ENCODE assay signal across 8 cellular contexts in genomic region chr9:122941560-122942234, GRCh38. TPM values are rescaled to one million over a fixed set of nuclear protein-coding genes. Genes with fewer than 3 reads are reported as not detected.
DNase-seq lines count a peak whose midpoint lies in the region; ATAC-seq and TF ChIP-seq lines count a peak whose summit lies in the region.

No MANE protein-coding gene starts in this region.

- POLR2A ChIA-PET in activated CD4-positive, alpha-beta memory T cell treated with anti-CD3 and anti-CD28 coated beads for 36 hours (lab: Charles Lee), result interaction anchor here (1.0 to 2.7 kb wide), 4 partner anchors 10 to 39 kb away, joined by 3 to 35 read pairs (median 10); partner anchors contain the start of genes RC3H2, ZBTB26 and ZBTB6

- H3K27me3 ChIP-seq in parathyroid adenoma (ENCODE audit: control insufficient read depth, insufficient read depth, low read length), result no peaks in the 10 kb centered on the region

- peak overlapping the region; percentile 77 for H3K27ac ChIP-seq in parathyroid adenoma

- peak overlapping the region; percentile 73 for H2AFZ ChIP-seq in parathyroid adenoma

- H3K36me3 Mint-ChIP-seq in activated CD4-positive, alpha-beta memory T cell treated with anti-CD3 and anti-CD28 coated beads for 36 hours, result peaks cover 5% of the 10 kb centered on the region

- peak overlapping the region; percentile 62 for H3K4me2 ChIP-seq in parathyroid adenoma (ENCODE audit: low read length)

- peaks cover 40% of the 10 kb centered on the region for H3K4me1 Mint-ChIP-seq in activated CD4-positive, alpha-beta memory T cell treated with anti-CD3 and anti-CD28 coated beads for 36 hours (ENCODE audit: low read depth)

- ATAC-seq in HG03175 (IDR thresholded peaks at IDR 0.05; ENCODE audit: unreplicated experiment) (peak; percentile 3), HG03039 (IDR thresholded peaks at IDR 0.05; ENCODE audit: unreplicated experiment) (no peak)

- peak overlapping the region; percentile 91 for H3K4me3 ChIP-seq in parathyroid adenoma (ENCODE audit: low read depth, low read length)

- H3K4me3 Mint-ChIP-seq in activated CD4-positive, alpha-beta memory T cell treated with anti-CD3 and anti-CD28 coated beads for 36 hours, result peak overlapping the region; percentile 94

- no peaks in the 10 kb centered on the region for H3K9me3 ChIP-seq in parathyroid adenoma (ENCODE audit: control insufficient read depth, low read length)

- no peak for TF ChIP-seq CTCF in parathyroid adenoma (IDR thresholded peaks at IDR 0.05)

- H3K4me1 ChIP-seq in parathyroid adenoma, result peaks cover 3% of the 10 kb centered on the region

- peak overlapping the region; percentile 71 for H3K27ac Mint-ChIP-seq in activated CD4-positive, alpha-beta memory T cell treated with anti-CD3 and anti-CD28 coated beads for 36 hours

- peaks cover 20% of the 10 kb centered on the region for H3K79me2 ChIP-seq in parathyroid adenoma

- H3K36me3 ChIP-seq in parathyroid adenoma (ENCODE audit: control insufficient read depth, insufficient read depth, low read length), result no peaks in the 10 kb centered on the region

- intact Hi-C loops in activated CD4-positive, alpha-beta memory T cell treated with anti-CD3 and anti-CD28 coated beads for 36 hours (cut with micrococcal nuclease), result loop anchor here (2.0 to 10.0 kb wide), 3 partner anchors 49 to 397 kb away; no protein-coding TSS in a partner anchor

- DNase-seq in COLO829 (ENCODE audit: low spot score), result peak; percentile 33
- no peak for DNase-seq in activated CD4-positive, alpha-beta memory T cell treated with anti-CD3 and anti-CD28 coated beads for 36 hours
- peak; percentile 38 for DNase-seq in glomerular visceral epithelial cell (ENCODE audit: extremely low spot score)
- no peak for DNase-seq in NCI-H774 (lab: John Stamatoyannopoulos, UW)
- no peak for DNase-seq in T-helper 9 cell

- H3K9me3 Mint-ChIP-seq in activated CD4-positive, alpha-beta memory T cell treated with anti-CD3 and anti-CD28 coated beads for 36 hours, result no peaks in the 10 kb centered on the region

- H3K9ac ChIP-seq in parathyroid adenoma, result no peak overlapping the region

- CTCF ChIA-PET in activated CD4-positive, alpha-beta memory T cell treated with anti-CD3 and anti-CD28 coated beads for 36 hours (lab: Charles Lee), result interaction anchor here (0.6 to 1.4 kb wide), 4 partner anchors 13 to 1833 kb away, joined by 3 to 5 read pairs (median 4); no protein-coding TSS in a partner anchor

- H3K27me3 Mint-ChIP-seq in activated CD4-positive, alpha-beta memory T cell treated with anti-CD3 and anti-CD28 coated beads for 36 hours, result no peaks in the 10 kb centered on the region

RNA-seq across cellular contexts. Expression of gene RABGAP1, which starts 0.9 kb away (rescaled TPM):
- 10 to 100 TPM; 27.1 to 28.8 TPM for total RNA-seq in activated CD4-positive, alpha-beta memory T cell treated with anti-CD3 and anti-CD28 coated beads for 36 hours

RNA-seq across cellular contexts. Expression of gene ZBTB26, which starts 10.4 kb away (rescaled TPM):
- 1 to 10 TPM; 6.1 to 6.4 TPM for total RNA-seq in activated CD4-positive, alpha-beta memory T cell treated with anti-CD3 and anti-CD28 coated beads for 36 hours

RNA-seq across cellular contexts. Expression of gene ZBTB6, which starts 28.6 kb away (rescaled TPM):
- total RNA-seq in activated CD4-positive, alpha-beta memory T cell treated with anti-CD3 and anti-CD28 coated beads for 36 hours, result 10 to 100 TPM in 1 of 2 experiments, 1 to 10 TPM in 1; 9.9 to 10.6 TPM

RNA-seq across cellular contexts. Expression of gene RC3H2, which starts 36.5 kb away (rescaled TPM):
- 10 to 100 TPM; 27.7 to 27.8 TPM for total RNA-seq in activated CD4-positive, alpha-beta memory T cell treated with anti-CD3 and anti-CD28 coated beads for 36 hours

Comparison
In these comparisons a context has a peak if more than half of its experiments do, and no peak if none do; other contexts are left out.
1. DNase-seq: peak in COLO829 (single experiment) and glomerular visceral epithelial cell (single experiment); none in activated CD4-positive, alpha-beta memory T cell treated with anti-CD3 and anti-CD28 coated beads for 36 hours (single experiment), NCI-H774 (single experiment) and T-helper 9 cell (single experiment).